In the genomic region with DNA sequence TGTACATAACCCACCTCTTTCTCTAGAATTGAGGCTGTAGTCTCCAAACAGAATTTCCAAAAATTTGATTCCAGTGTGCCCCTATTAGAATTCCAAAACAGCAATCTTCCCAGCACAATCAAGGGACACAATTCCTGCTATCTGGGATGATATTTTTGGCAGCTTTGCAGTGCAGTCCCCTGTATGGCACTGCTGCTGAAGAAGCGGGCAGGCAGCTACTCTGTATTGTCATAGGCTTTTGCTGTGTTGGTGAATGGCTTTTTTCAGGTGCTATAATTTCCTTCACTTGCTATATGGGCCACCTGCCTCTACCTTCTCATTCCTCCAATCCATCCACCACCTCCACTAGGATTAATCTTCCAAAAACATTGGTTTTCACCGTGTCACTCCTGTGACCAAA, we compare ENCODE assay signal across 1 cellular context.
TF ChIP-seq lines count a peak whose summit lies in the region.

No MANE protein-coding gene starts in this region.

TF ChIP-seq in HepG2, 621 proteins besides CTCF, POLR2A, EP300 and RAD21 (continued from another document):
- TF ChIP-seq GMEB1 (CRISPR knock-in tag; IDR thresholded peaks at IDR 0.05; ENCODE audit: borderline replicate concordance) (no peak), SAFB2 (CRISPR knock-in tag; IDR thresholded peaks at IDR 0.05; ENCODE audit: borderline replicate concordance, low read depth) (no peak), ZNF547 (CRISPR knock-in tag; IDR thresholded peaks at IDR 0.05) (no peak), ZFP36L1 (CRISPR knock-in tag; IDR thresholded peaks at IDR 0.05) (no peak), RNF219 (CRISPR knock-in tag; IDR thresholded peaks at IDR 0.05) (no peak), JARID2 (CRISPR knock-in tag; IDR thresholded peaks at IDR 0.05; ENCODE audit: insufficient replicate concordance) (no peak), ZNF646 (CRISPR knock-in tag; IDR thresholded peaks at IDR 0.05) (no peak), HMG20B (CRISPR knock-in tag; conservative IDR thresholded peaks at IDR 0.05) (no peak), KLF16 (CRISPR knock-in tag; IDR thresholded peaks at IDR 0.05) (no peak), MXI1 (IDR thresholded peaks at IDR 0.05; ENCODE audit: borderline replicate concordance, low read depth, low read length) (no peak), SMAD9 (CRISPR knock-in tag; IDR thresholded peaks at IDR 0.05) (no peak), ZNF333 (CRISPR knock-in tag; IDR thresholded peaks at IDR 0.05; ENCODE audit: borderline replicate concordance) (no peak), SMC3 (IDR thresholded peaks at IDR 0.05; ENCODE audit: low read length) (no peak), POLR2G (IDR thresholded peaks at IDR 0.05; ENCODE audit: low read depth, low read length) (no peak), PHF21A (CRISPR knock-in tag; IDR thresholded peaks at IDR 0.05) (no peak)
- TF ChIP-seq, protein P1, sequence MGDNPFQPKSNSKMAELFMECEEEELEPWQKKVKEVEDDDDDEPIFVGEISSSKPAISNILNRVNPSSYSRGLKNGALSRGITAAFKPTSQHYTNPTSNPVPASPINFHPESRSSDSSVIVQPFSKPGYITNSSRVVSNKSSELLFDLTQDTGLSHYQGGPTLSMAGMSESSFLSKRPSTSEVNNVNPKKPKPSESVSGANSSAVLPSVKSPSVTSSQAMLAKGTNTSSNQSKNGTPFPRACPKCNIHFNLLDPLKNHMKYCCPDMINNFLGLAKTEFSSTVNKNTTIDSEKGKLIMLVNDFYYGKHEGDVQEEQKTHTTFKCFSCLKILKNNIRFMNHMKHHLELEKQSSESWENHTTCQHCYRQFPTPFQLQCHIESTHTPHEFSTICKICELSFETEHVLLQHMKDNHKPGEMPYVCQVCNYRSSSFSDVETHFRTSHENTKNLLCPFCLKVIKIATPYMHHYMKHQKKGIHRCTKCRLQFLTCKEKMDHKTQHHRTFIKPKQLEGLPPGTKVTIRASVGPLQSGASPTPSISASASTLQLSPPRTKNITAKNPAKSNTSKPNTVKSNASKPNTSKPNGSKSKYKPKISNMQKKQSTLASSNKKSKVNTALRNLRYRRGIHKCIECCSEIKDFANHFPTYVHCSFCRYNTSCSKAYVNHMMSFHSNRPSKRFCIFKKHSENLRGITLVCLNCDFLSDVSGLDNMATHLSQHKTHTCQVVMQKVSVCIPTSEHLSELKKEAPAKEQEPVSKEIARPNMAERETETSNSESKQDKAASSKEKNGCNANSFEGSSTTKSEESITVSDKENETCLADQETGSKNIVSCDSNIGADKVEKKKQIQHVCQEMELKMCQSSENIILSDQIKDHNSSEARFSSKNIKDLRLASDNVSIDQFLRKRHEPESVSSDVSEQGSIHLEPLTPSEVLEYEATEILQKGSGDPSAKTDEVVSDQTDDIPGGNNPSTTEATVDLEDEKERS (CRISPR knock-in tag; IDR thresholded peaks at IDR 0.05) = no peak
- TF ChIP-seq, protein P2, sequence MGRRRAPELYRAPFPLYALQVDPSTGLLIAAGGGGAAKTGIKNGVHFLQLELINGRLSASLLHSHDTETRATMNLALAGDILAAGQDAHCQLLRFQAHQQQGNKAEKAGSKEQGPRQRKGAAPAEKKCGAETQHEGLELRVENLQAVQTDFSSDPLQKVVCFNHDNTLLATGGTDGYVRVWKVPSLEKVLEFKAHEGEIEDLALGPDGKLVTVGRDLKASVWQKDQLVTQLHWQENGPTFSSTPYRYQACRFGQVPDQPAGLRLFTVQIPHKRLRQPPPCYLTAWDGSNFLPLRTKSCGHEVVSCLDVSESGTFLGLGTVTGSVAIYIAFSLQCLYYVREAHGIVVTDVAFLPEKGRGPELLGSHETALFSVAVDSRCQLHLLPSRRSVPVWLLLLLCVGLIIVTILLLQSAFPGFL (CRISPR knock-in tag; IDR thresholded peaks at IDR 0.05) = no peak
